Comparison of ENCODE assay signal across 1 cellular context in the genomic region with DNA sequence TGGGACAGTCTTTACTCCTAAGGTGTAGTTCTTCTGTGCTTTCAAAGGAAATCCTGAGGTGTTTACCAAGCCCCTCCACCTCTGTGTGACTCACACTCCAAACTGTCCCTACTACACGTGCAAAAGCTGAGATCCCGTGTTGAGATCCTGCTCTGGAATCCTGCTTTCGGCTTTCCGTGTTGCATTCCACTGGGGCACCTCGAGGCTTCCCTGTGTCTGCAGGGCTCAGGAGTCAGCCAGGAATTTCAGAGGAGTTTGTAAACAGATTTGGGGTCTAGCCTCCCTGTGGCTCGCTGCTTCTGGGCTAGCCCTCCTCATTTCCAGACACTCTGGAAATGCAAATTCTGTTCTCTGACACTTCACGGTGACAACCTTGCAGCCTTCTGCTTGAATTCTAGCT.
A peak's percentile ranks its signal among the peaks of the same experiment; 100 is the strongest.
TF ChIP-seq lines count a peak whose summit lies in the region.

No MANE protein-coding gene starts in this region.

TF ChIP-seq in HepG2, 621 proteins besides CTCF, POLR2A, EP300 and RAD21:
- TF ChIP-seq CBFB (CRISPR knock-in tag; IDR thresholded peaks at IDR 0.05) = no peak
- TF ChIP-seq ZKSCAN5 (CRISPR knock-in tag; IDR thresholded peaks at IDR 0.05) = no peak
- TF ChIP-seq BHLHE40 (IDR thresholded peaks at IDR 0.05; ENCODE audit: low read length) = 0 out of 2 replicates have a peak, but pooled peaks have one; percentile 8
